Comparison of ENCODE assay signal across 1 cellular context in genomic region chr2:10221976-10222870, GRCh38.
TF ChIP-seq lines count a peak whose summit lies in the region.

No MANE protein-coding gene starts in this region.

TF ChIP-seq in HepG2, 621 proteins besides CTCF, POLR2A, EP300 and RAD21:
- TF ChIP-seq, protein P1, sequence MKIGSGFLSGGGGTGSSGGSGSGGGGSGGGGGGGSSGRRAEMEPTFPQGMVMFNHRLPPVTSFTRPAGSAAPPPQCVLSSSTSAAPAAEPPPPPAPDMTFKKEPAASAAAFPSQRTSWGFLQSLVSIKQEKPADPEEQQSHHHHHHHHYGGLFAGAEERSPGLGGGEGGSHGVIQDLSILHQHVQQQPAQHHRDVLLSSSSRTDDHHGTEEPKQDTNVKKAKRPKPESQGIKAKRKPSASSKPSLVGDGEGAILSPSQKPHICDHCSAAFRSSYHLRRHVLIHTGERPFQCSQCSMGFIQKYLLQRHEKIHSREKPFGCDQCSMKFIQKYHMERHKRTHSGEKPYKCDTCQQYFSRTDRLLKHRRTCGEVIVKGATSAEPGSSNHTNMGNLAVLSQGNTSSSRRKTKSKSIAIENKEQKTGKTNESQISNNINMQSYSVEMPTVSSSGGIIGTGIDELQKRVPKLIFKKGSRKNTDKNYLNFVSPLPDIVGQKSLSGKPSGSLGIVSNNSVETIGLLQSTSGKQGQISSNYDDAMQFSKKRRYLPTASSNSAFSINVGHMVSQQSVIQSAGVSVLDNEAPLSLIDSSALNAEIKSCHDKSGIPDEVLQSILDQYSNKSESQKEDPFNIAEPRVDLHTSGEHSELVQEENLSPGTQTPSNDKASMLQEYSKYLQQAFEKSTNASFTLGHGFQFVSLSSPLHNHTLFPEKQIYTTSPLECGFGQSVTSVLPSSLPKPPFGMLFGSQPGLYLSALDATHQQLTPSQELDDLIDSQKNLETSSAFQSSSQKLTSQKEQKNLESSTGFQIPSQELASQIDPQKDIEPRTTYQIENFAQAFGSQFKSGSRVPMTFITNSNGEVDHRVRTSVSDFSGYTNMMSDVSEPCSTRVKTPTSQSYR (CRISPR knock-in tag; IDR thresholded peaks at IDR 0.05; ENCODE audit: borderline replicate concordance): 0 out of 2 replicates have a peak, but pooled peaks have one; percentile 15
- no peak for TF ChIP-seq NR2F6 (IDR thresholded peaks at IDR 0.05)
- TF ChIP-seq NR2F6 (CRISPR knock-in tag; IDR thresholded peaks at IDR 0.05): 0 out of 2 replicates have a peak, but pooled peaks have one; percentile 16
- TF ChIP-seq NPAS2 (CRISPR knock-in tag; IDR thresholded peaks at IDR 0.05; ENCODE audit: borderline replicate concordance): no peak
- TF ChIP-seq SMAD1 (CRISPR knock-in tag; IDR thresholded peaks at IDR 0.05; ENCODE audit: borderline replicate concordance, low read depth): no peak
- TF ChIP-seq ZNF687 (CRISPR knock-in tag; IDR thresholded peaks at IDR 0.05): no peak
- TF ChIP-seq STAG1 (CRISPR knock-in tag; IDR thresholded peaks at IDR 0.05): peak; percentile 23; the same call in 1 of the 2 replicates
